2 cellular contexts compared by ENCODE assay signal in genomic region chr1:35876988-35877387, GRCh38.
TF ChIP-seq lines count a peak whose summit lies in the region.

No MANE protein-coding gene starts in this region.

TF ChIP-seq in K562, 482 proteins besides CTCF, POLR2A, EP300 and RAD21 (continued from another document and continues in another):
- TF ChIP-seq, protein P1, sequence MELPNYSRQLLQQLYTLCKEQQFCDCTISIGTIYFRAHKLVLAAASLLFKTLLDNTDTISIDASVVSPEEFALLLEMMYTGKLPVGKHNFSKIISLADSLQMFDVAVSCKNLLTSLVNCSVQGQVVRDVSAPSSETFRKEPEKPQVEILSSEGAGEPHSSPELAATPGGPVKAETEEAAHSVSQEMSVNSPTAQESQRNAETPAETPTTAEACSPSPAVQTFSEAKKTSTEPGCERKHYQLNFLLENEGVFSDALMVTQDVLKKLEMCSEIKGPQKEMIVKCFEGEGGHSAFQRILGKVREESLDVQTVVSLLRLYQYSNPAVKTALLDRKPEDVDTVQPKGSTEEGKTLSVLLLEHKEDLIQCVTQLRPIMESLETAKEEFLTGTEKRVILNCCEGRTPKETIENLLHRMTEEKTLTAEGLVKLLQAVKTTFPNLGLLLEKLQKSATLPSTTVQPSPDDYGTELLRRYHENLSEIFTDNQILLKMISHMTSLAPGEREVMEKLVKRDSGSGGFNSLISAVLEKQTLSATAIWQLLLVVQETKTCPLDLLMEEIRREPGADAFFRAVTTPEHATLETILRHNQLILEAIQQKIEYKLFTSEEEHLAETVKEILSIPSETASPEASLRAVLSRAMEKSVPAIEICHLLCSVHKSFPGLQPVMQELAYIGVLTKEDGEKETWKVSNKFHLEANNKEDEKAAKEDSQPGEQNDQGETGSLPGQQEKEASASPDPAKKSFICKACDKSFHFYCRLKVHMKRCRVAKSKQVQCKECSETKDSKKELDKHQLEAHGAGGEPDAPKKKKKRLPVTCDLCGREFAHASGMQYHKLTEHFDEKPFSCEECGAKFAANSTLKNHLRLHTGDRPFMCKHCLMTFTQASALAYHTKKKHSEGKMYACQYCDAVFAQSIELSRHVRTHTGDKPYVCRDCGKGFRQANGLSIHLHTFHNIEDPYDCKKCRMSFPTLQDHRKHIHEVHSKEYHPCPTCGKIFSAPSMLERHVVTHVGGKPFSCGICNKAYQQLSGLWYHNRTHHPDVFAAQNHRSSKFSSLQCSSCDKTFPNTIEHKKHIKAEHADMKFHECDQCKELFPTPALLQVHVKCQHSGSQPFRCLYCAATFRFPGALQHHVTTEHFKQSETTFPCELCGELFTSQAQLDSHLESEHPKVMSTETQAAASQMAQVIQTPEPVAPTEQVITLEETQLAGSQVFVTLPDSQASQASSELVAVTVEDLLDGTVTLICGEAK (IDR thresholded peaks at IDR 0.05) = no peak
- TF ChIP-seq, protein P1 (CRISPR knock-in tag; IDR thresholded peaks at IDR 0.05) = no peak
- TF ChIP-seq RBM22 (IDR thresholded peaks at IDR 0.05; ENCODE audit: low read depth, low read length, poor library complexity, severe bottlenecking) (no peak), HDAC1 (IDR thresholded peaks at IDR 0.05) (peak in 1 of 2 experiments; percentile 59; a peak in 1 of 4 replicates), MEF2D (tag; conservative IDR thresholded peaks at IDR 0.05; ENCODE audit: low read depth) (no peak), TRIM24 (IDR thresholded peaks at IDR 0.05) (no peak), SRF (CRISPR knock-in tag; IDR thresholded peaks at IDR 0.05) (no peak), BRCA1 (IDR thresholded peaks at IDR 0.05) (no peak), BRCA1 (CRISPR knock-in tag; IDR thresholded peaks at IDR 0.05) (no peak), TAL1 (IDR thresholded peaks at IDR 0.05) (no peak), ZNF121 (CRISPR knock-in tag; conservative IDR thresholded peaks at IDR 0.05) (no peak), FOXJ3 (CRISPR knock-in tag; IDR thresholded peaks at IDR 0.05) (no peak), ETS2 (tag; IDR thresholded peaks at IDR 0.05; ENCODE audit: borderline replicate concordance, poor library complexity, severe bottlenecking) (no peak), HSF4 (CRISPR knock-in tag; IDR thresholded peaks at IDR 0.05; ENCODE audit: borderline replicate concordance) (no peak), L3MBTL2 (IDR thresholded peaks at IDR 0.05) (no peak), ZNF124 (CRISPR knock-in tag; IDR thresholded peaks at IDR 0.05) (no peak), FUS (optimal IDR thresholded peaks at IDR 0.05; ENCODE audit: low read depth, low read length) (no peak), NFYB (IDR thresholded peaks at IDR 0.05; ENCODE audit: extremely low read depth, insufficient read length) (no peak), NR0B1 (IDR thresholded peaks at IDR 0.05; ENCODE audit: partially characterized antibody) (no peak), POLR3A (IDR thresholded peaks at IDR 0.05; ENCODE audit: borderline replicate concordance, extremely low read depth, insufficient read depth, insufficient read length) (no peak), NR3C1 (CRISPR knock-in tag; IDR thresholded peaks at IDR 0.05) (peak; percentile 14; the same call in 1 of the 2 replicates), CTBP1 (IDR thresholded peaks at IDR 0.05; ENCODE audit: borderline replicate concordance) (no peak)
- TF ChIP-seq, protein P2, sequence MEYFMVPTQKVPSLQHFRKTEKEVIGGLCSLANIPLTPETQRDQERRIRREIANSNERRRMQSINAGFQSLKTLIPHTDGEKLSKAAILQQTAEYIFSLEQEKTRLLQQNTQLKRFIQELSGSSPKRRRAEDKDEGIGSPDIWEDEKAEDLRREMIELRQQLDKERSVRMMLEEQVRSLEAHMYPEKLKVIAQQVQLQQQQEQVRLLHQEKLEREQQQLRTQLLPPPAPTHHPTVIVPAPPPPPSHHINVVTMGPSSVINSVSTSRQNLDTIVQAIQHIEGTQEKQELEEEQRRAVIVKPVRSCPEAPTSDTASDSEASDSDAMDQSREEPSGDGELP (CRISPR knock-in tag; IDR thresholded peaks at IDR 0.05; ENCODE audit: borderline replicate concordance) = peak; percentile 34; the same call in 1 of the 2 replicates

TF ChIP-seq in HepG2, 621 proteins besides CTCF, POLR2A, EP300 and RAD21 (continued from another document and continues in another):
- no peak for TF ChIP-seq LBX2 (CRISPR knock-in tag; IDR thresholded peaks at IDR 0.05; ENCODE audit: borderline replicate concordance)
- no peak for TF ChIP-seq DMAP1 (CRISPR knock-in tag; IDR thresholded peaks at IDR 0.05)
- no peak for TF ChIP-seq ZNF124 (CRISPR knock-in tag; IDR thresholded peaks at IDR 0.05)
- TF ChIP-seq, protein P3, sequence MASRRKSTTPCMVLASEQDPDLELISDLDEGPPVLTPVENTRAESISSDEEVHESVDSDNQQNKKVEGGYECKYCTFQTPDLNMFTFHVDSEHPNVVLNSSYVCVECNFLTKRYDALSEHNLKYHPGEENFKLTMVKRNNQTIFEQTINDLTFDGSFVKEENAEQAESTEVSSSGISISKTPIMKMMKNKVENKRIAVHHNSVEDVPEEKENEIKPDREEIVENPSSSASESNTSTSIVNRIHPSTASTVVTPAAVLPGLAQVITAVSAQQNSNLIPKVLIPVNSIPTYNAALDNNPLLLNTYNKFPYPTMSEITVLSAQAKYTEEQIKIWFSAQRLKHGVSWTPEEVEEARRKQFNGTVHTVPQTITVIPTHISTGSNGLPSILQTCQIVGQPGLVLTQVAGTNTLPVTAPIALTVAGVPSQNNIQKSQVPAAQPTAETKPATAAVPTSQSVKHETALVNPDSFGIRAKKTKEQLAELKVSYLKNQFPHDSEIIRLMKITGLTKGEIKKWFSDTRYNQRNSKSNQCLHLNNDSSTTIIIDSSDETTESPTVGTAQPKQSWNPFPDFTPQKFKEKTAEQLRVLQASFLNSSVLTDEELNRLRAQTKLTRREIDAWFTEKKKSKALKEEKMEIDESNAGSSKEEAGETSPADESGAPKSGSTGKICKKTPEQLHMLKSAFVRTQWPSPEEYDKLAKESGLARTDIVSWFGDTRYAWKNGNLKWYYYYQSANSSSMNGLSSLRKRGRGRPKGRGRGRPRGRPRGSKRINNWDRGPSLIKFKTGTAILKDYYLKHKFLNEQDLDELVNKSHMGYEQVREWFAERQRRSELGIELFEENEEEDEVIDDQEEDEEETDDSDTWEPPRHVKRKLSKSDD (CRISPR knock-in tag; IDR thresholded peaks at IDR 0.05; ENCODE audit: low read depth) = no peak
- TF ChIP-seq KLF16 (CRISPR knock-in tag; IDR thresholded peaks at IDR 0.05) = 0 out of 4 replicates have a peak, but pooled peaks of 1 of the 2 experiments have one; percentile 39
- TF ChIP-seq ZMAT3 (CRISPR knock-in tag; conservative IDR thresholded peaks at IDR 0.05) = no peak
- 0 out of 2 replicates have a peak, but pooled peaks have one; percentile 60 for TF ChIP-seq HOXA5 (CRISPR knock-in tag; IDR thresholded peaks at IDR 0.05)
- TF ChIP-seq FIP1L1 (IDR thresholded peaks at IDR 0.05; ENCODE audit: borderline replicate concordance, insufficient read depth, low read depth, low read length) = no peak
- no peak for TF ChIP-seq RNF2 (conservative IDR thresholded peaks at IDR 0.05; ENCODE audit: low read depth)
- no peak for TF ChIP-seq TRIM24 (CRISPR knock-in tag; IDR thresholded peaks at IDR 0.05)
- TF ChIP-seq ZNF205 (CRISPR knock-in tag; IDR thresholded peaks at IDR 0.05) = no peak
- TF ChIP-seq ZNF44 (CRISPR knock-in tag; IDR thresholded peaks at IDR 0.05) = no peak
- TF ChIP-seq SMC3 (IDR thresholded peaks at IDR 0.05; ENCODE audit: low read length) = no peak
- TF ChIP-seq RFXANK (CRISPR knock-in tag; IDR thresholded peaks at IDR 0.05) = no peak
- no peak for TF ChIP-seq ZNF629 (CRISPR knock-in tag; conservative IDR thresholded peaks at IDR 0.05)
- no peak for TF ChIP-seq AKAP8 (CRISPR knock-in tag; IDR thresholded peaks at IDR 0.05)
- 0 out of 2 replicates have a peak, but pooled peaks have one; percentile 31 for TF ChIP-seq MXD4 (CRISPR knock-in tag; IDR thresholded peaks at IDR 0.05)
- TF ChIP-seq ZNF749 (CRISPR knock-in tag; IDR thresholded peaks at IDR 0.05; ENCODE audit: borderline replicate concordance) = no peak
- TF ChIP-seq ARID4A (CRISPR knock-in tag; IDR thresholded peaks at IDR 0.05; ENCODE audit: borderline replicate concordance) = peak; percentile 44; the same call in 1 of the 2 replicates
- no peak for TF ChIP-seq CREB1 (IDR thresholded peaks at IDR 0.05)
- no peak for TF ChIP-seq CREB1 (CRISPR knock-in tag; IDR thresholded peaks at IDR 0.05)
- TF ChIP-seq AHR (CRISPR knock-in tag; IDR thresholded peaks at IDR 0.05) = 0 out of 2 replicates have a peak, but pooled peaks have one; percentile 45
- TF ChIP-seq ZNF431 (CRISPR knock-in tag; IDR thresholded peaks at IDR 0.05; ENCODE audit: borderline replicate concordance, low read depth) = no peak
- TF ChIP-seq PAF1 (CRISPR knock-in tag; IDR thresholded peaks at IDR 0.05) = no peak
- no peak for TF ChIP-seq ELF4 (CRISPR knock-in tag; IDR thresholded peaks at IDR 0.05; ENCODE audit: borderline replicate concordance)
- TF ChIP-seq NFKB2 (CRISPR knock-in tag; IDR thresholded peaks at IDR 0.05; ENCODE audit: borderline replicate concordance) = no peak
- no peak for TF ChIP-seq ZNF619 (CRISPR knock-in tag; IDR thresholded peaks at IDR 0.05)
- no peak for TF ChIP-seq ISL2 (CRISPR knock-in tag; IDR thresholded peaks at IDR 0.05)
- TF ChIP-seq ZNF343 (CRISPR knock-in tag; IDR thresholded peaks at IDR 0.05) = no peak
- TF ChIP-seq BCL6 (CRISPR knock-in tag; IDR thresholded peaks at IDR 0.05) = no peak
- TF ChIP-seq GATA4 (IDR thresholded peaks at IDR 0.05; ENCODE audit: borderline replicate concordance, low read depth) = no peak
- TF ChIP-seq RELA (CRISPR knock-in tag; IDR thresholded peaks at IDR 0.05) = no peak
- TF ChIP-seq ZNF615 (CRISPR knock-in tag; IDR thresholded peaks at IDR 0.05; ENCODE audit: borderline replicate concordance) = no peak
- TF ChIP-seq RBAK (CRISPR knock-in tag; IDR thresholded peaks at IDR 0.05) = no peak
- TF ChIP-seq, protein P4, sequence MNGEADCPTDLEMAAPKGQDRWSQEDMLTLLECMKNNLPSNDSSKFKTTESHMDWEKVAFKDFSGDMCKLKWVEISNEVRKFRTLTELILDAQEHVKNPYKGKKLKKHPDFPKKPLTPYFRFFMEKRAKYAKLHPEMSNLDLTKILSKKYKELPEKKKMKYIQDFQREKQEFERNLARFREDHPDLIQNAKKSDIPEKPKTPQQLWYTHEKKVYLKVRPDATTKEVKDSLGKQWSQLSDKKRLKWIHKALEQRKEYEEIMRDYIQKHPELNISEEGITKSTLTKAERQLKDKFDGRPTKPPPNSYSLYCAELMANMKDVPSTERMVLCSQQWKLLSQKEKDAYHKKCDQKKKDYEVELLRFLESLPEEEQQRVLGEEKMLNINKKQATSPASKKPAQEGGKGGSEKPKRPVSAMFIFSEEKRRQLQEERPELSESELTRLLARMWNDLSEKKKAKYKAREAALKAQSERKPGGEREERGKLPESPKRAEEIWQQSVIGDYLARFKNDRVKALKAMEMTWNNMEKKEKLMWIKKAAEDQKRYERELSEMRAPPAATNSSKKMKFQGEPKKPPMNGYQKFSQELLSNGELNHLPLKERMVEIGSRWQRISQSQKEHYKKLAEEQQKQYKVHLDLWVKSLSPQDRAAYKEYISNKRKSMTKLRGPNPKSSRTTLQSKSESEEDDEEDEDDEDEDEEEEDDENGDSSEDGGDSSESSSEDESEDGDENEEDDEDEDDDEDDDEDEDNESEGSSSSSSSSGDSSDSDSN (CRISPR knock-in tag; IDR thresholded peaks at IDR 0.05) = no peak
- peak; percentile 55; the same call in 1 of the 2 replicates for TF ChIP-seq ZNF331 (CRISPR knock-in tag; IDR thresholded peaks at IDR 0.05)
